Comparison of ENCODE assay signal across 9 cellular contexts in genomic region chr12:95805864-95806669, GRCh38. TPM values are rescaled to one million over a fixed set of nuclear protein-coding genes. Genes with fewer than 3 reads are reported as not detected.
DNase-seq lines count a peak whose midpoint lies in the region; ATAC-seq and TF ChIP-seq lines count a peak whose summit lies in the region.
"Had no signal": no experiment of that assay in that cellular context is flagged by ENCODE, and none has a peak within 500 bp of the region (broad histone marks: within the 10 kb centered on the region; RNA-seq: fewer than 3 reads in every experiment).

No MANE protein-coding gene starts in this region.

- H3K27ac Mint-ChIP-seq in CD8-positive, alpha-beta T cell: peak overlapping the region; percentile 3
- no peak overlapping the region for H3K27ac Mint-ChIP-seq in naive thymus-derived CD4-positive, alpha-beta T cell

- H3K9me3 ChIP-seq in CD8-positive, alpha-beta T cell (ENCODE audit: low read length): no peaks in the 10 kb centered on the region
- H3K9me3 ChIP-seq in PC-3 (ENCODE audit: low read length): no peaks in the 10 kb centered on the region
- H3K9me3 ChIP-seq in naive thymus-derived CD4-positive, alpha-beta T cell (ENCODE audit: control insufficient read depth in 2 of 3, low read length in 3 of 3): no peaks in the 10 kb centered on the region

- H3K27me3 Mint-ChIP-seq in CD8-positive, alpha-beta T cell (ENCODE audit: low read depth): peaks cover 22% of the 10 kb centered on the region
- H3K27me3 Mint-ChIP-seq in naive thymus-derived CD4-positive, alpha-beta T cell: peaks cover 17 to 32% (median 27%) of the 10 kb centered on the region in 5 donors

- peaks cover 3% of the 10 kb centered on the region for H3K27me3 ChIP-seq in CD8-positive, alpha-beta T cell (ENCODE audit: insufficient read depth, low read length)
- no peaks in the 10 kb centered on the region for H3K27me3 ChIP-seq in PC-3 (ENCODE audit: low read length)
- no peaks in the 10 kb centered on the region for H3K27me3 ChIP-seq in naive thymus-derived CD4-positive, alpha-beta T cell (ENCODE audit: control insufficient read depth in 2 of 2, insufficient read depth in 2 of 2, low read length in 2 of 2)

- H3K4me3 Mint-ChIP-seq in CD8-positive, alpha-beta T cell: no peak overlapping the region
- no peak overlapping the region for H3K4me3 Mint-ChIP-seq in naive thymus-derived CD4-positive, alpha-beta T cell

- H3K36me3 ChIP-seq in CD8-positive, alpha-beta T cell (ENCODE audit: insufficient read depth, low read length): no peaks in the 10 kb centered on the region
- H3K36me3 ChIP-seq in PC-3 (ENCODE audit: low read depth, low read length): no peaks in the 10 kb centered on the region
- H3K36me3 ChIP-seq in naive thymus-derived CD4-positive, alpha-beta T cell (ENCODE audit: control insufficient read depth in 2 of 3, insufficient read depth in 3 of 3, low read length in 3 of 3): no peaks in the 10 kb centered on the region

- in situ Hi-C loops in GM13976 (cut with MboI; ENCODE audit: low sequenced_read_pairs, unreplicated experiment): no loop called here

- POLR2A ChIA-PET in CD8-positive, alpha-beta T cell (lab: Charles Lee): interaction anchor here (0.7 kb wide), 1 partner anchor 45 kb away, joined by 5 read pairs; no protein-coding TSS in a partner anchor
- POLR2A ChIA-PET in PC-3 (lab: Charles Lee; ENCODE audit: unreplicated experiment): interaction anchor here (0.5 to 2.1 kb wide), 7 partner anchors 8 to 579 kb away, joined by 3 to 15 read pairs (median 7); partner anchors contain the start of gene NTN4
- POLR2A ChIA-PET in naive thymus-derived CD4-positive, alpha-beta T cell (lab: Charles Lee): interaction anchor here (0.7 kb wide), 1 partner anchor 332 kb away, joined by 3 read pairs; no protein-coding TSS in a partner anchor

- H3K4me1 Mint-ChIP-seq in CD8-positive, alpha-beta T cell (ENCODE audit: low read depth): no peaks in the 10 kb centered on the region
- no peaks in the 10 kb centered on the region for H3K4me1 Mint-ChIP-seq in naive thymus-derived CD4-positive, alpha-beta T cell

- intact Hi-C loops in CD8-positive, alpha-beta T cell (cut with DNase I, micrococcal nuclease): no loop called here
- intact Hi-C loops in PC-3 (cut with micrococcal nuclease): loop anchor here (1.0 to 5.0 kb wide), 3 partner anchors 15 to 198 kb away; no protein-coding TSS in a partner anchor
- intact Hi-C loops in naive thymus-derived CD4-positive, alpha-beta T cell (cut with micrococcal nuclease): no loop called here

- no peaks in the 10 kb centered on the region for H3K79me2 ChIP-seq in PC-3 (ENCODE audit: low read length)

- H3K9ac ChIP-seq in PC-3 (ENCODE audit: low read length): peak overlapping the region; percentile 93

- CTCF ChIA-PET in CD8-positive, alpha-beta T cell (lab: Charles Lee): interaction anchor here (1.1 kb wide), 1 partner anchor 8 kb away, joined by 4 read pairs; no protein-coding TSS in a partner anchor
- CTCF ChIA-PET in PC-3 (lab: Charles Lee): interaction anchor here (0.6 kb wide), 1 partner anchor 231 kb away, joined by 3 read pairs; no protein-coding TSS in a partner anchor
- CTCF ChIA-PET in naive thymus-derived CD4-positive, alpha-beta T cell (lab: Charles Lee): interaction anchor here (1.2 kb wide), 1 partner anchor 9 kb away, joined by 3 read pairs; no protein-coding TSS in a partner anchor

- H3K9me3 Mint-ChIP-seq in CD8-positive, alpha-beta T cell: no peaks in the 10 kb centered on the region
- peaks cover 0 to 3% (median 0%) of the 10 kb centered on the region in 11 donors for H3K9me3 Mint-ChIP-seq in naive thymus-derived CD4-positive, alpha-beta T cell

- H3K4me1 ChIP-seq in CD8-positive, alpha-beta T cell (ENCODE audit: insufficient read depth, low read length): no peaks in the 10 kb centered on the region
- H3K4me1 ChIP-seq in PC-3 (ENCODE audit: insufficient read depth, low read length): peaks cover 77% of the 10 kb centered on the region
- no peaks in the 10 kb centered on the region for H3K4me1 ChIP-seq in naive thymus-derived CD4-positive, alpha-beta T cell (ENCODE audit: control insufficient read depth in 2 of 2, insufficient read depth in 2 of 2, low read length in 2 of 2)

- H3K36me3 Mint-ChIP-seq in CD8-positive, alpha-beta T cell: no peaks in the 10 kb centered on the region
- H3K36me3 Mint-ChIP-seq in naive thymus-derived CD4-positive, alpha-beta T cell: no peaks in the 10 kb centered on the region

- H3K4me3 ChIP-seq in CD8-positive, alpha-beta T cell (ENCODE audit: low read depth, low read length): no peak overlapping the region
- H3K4me3 ChIP-seq in PC-3 (ENCODE audit: low read length) (peak overlapping the region; percentile 19; the same call in 1 of the 2 replicates), epithelial cell of esophagus (ENCODE audit: low read length) (no peak overlapping the region)
- no peak overlapping the region for H3K4me3 ChIP-seq in naive thymus-derived CD4-positive, alpha-beta T cell (ENCODE audit: low read length)

- peaks cover 26% of the 10 kb centered on the region for H3F3A ChIP-seq in PC-3 (ENCODE audit: low read length, unreplicated experiment)

- BruUV-seq in PC-3 (replicated peaks; lab: Mats Ljungman, UMichigan): no TSS peak

- DNase-seq in CD8-positive, alpha-beta T cell: peak in 1 of 7 experiments; percentile 25
- DNase-seq in PC-3 (peak; percentile 99), epithelial cell of esophagus (ENCODE audit: low read depth) (peak; percentile 99), NCI-H524 treated with DMSO at 0.1 percent for 48 hours (lab: John Stamatoyannopoulos, UW) (no peak), NCI-H2227 treated with DMSO at 0.1 percent for 48 hours (lab: John Stamatoyannopoulos, UW) (no peak), GM13976 (ENCODE audit: low spot score) (no peak)
- no peak for DNase-seq in naive thymus-derived CD4-positive, alpha-beta T cell
- DNase-seq: NCI-H526 had no signal

- ATAC-seq in CD8-positive, alpha-beta T cell: peak; percentile 83
- ATAC-seq in PC-3 (peak; percentile 67), HG03159 (IDR thresholded peaks at IDR 0.05; ENCODE audit: unreplicated experiment) (no peak)
- ATAC-seq in naive thymus-derived CD4-positive, alpha-beta T cell: peak; percentile 72

- no peaks in the 10 kb centered on the region for H3K9me2 ChIP-seq in PC-3 (replicated peaks; ENCODE audit: low read length)

- H3K27ac ChIP-seq in CD8-positive, alpha-beta T cell (ENCODE audit: low read depth, low read length): no peak overlapping the region
- peak overlapping the region; percentile 98 for H3K27ac ChIP-seq in PC-3 (ENCODE audit: low read length)
- no peak overlapping the region for H3K27ac ChIP-seq in naive thymus-derived CD4-positive, alpha-beta T cell (ENCODE audit: low read depth, low read length)

- H4K20me1 ChIP-seq in PC-3 (ENCODE audit: low read length): no peaks in the 10 kb centered on the region

- TF ChIP-seq CTCF in CD8-positive, alpha-beta T cell (IDR thresholded peaks at IDR 0.05): no peak
- TF ChIP-seq CTCF in PC-3 (conservative IDR thresholded peaks at IDR 0.05; ENCODE audit: low read depth, low read length) (no peak), epithelial cell of esophagus (IDR thresholded peaks at IDR 0.05; ENCODE audit: insufficient read depth, low read depth, low read length, missing control alignments) (no peak), GM13976 (IDR thresholded peaks at IDR 0.05; ENCODE audit: borderline replicate concordance, control extremely low read depth, extremely low read depth, insufficient read depth, missing control alignments) (no peak)

- peak overlapping the region; percentile 61 for H3K4me2 ChIP-seq in PC-3 (ENCODE audit: low read length)

- no peak overlapping the region for H2AFZ ChIP-seq in PC-3 (ENCODE audit: low read length)

RNA-seq across cellular contexts. Expression of gene NTN4, which starts 15.5 kb away (rescaled TPM):
- under 1 TPM; 0.14 to 0.47 TPM for total RNA-seq in CD8-positive, alpha-beta T cell
- total RNA-seq in PC-3 (2014; rRNA removed): 39.6 and 40.3 TPM in 2 replicates
- total RNA-seq in naive thymus-derived CD4-positive, alpha-beta T cell: under 1 TPM in 2 of 5 experiments, not detected in 3; 0.08 to 0.86 TPM
- not detected for polyA plus RNA-seq in naive thymus-derived CD4-positive, alpha-beta T cell

RNA-seq across cellular contexts. Expression of gene SNRPF, which starts 52.7 kb away (rescaled TPM):
- 10 to 100 TPM; 42.9 to 49.2 TPM for total RNA-seq in CD8-positive, alpha-beta T cell
- 47.4 and 47.5 TPM in 2 replicates for total RNA-seq in PC-3 (2014; rRNA removed)
- 10 to 100 TPM; 19.0 to 40.4 (median 21.7) TPM for total RNA-seq in naive thymus-derived CD4-positive, alpha-beta T cell
- 10 to 100 TPM; 24.6 to 71.1 TPM for polyA plus RNA-seq in naive thymus-derived CD4-positive, alpha-beta T cell

Comparison
In these comparisons a context has a peak if more than half of its experiments do, and no peak if none do; other contexts are left out.
1. DNase-seq: peak in PC-3 (single experiment) and epithelial cell of esophagus (single experiment); none in naive thymus-derived CD4-positive, alpha-beta T cell (0 of 9), NCI-H524 treated with DMSO at 0.1 percent for 48 hours (single experiment), NCI-H2227 treated with DMSO at 0.1 percent for 48 hours (single experiment) and GM13976 (single experiment).
2. RNA of gene NTN4, which starts 15.5 kb away (total RNA-seq): 39.6 to 40.3 TPM in PC-3; 0.14 to 0.47 TPM in CD8-positive, alpha-beta T cell and 0.08 to 0.86 TPM in naive thymus-derived CD4-positive, alpha-beta T cell; every median in the first group is over 10 times any median in the second.